36 cellular contexts compared by ENCODE assay signal in genomic region chr5:3356016-3356415, GRCh38.
"Had no signal": no experiment of that assay in that cellular context is flagged by ENCODE, and none has a peak within 500 bp of the region (broad histone marks: within the 10 kb centered on the region; RNA-seq: fewer than 3 reads in every experiment).

No MANE protein-coding gene starts in this region.

- H3K27me3 Mint-ChIP-seq: activated B cell treated with CpG ODN at 0.5 μM for 24 hours; activated CD4-positive, alpha-beta memory T cell treated with anti-CD3 and anti-CD28 coated beads, Interleukin-2, amount 10 ng/mL, durations not matched to agents 7 days and 5 days; activated CD8-positive, alpha-beta memory T cell treated with anti-CD3 and anti-CD28 coated beads, Interleukin-2, amount 10 ng/mL, durations not matched to agents 7 days and 5 days; activated naive CD4-positive, alpha-beta T cell treated with anti-CD3 and anti-CD28 coated beads, Interleukin-2, amount 10 ng/mL, durations not matched to agents 7 days and 5 days had no signal

- H3K4me3 Mint-ChIP-seq: activated B cell treated with CpG ODN at 0.5 μM for 24 hours; activated CD4-positive, alpha-beta memory T cell treated with anti-CD3 and anti-CD28 coated beads, Interleukin-2, amount 10 ng/mL, durations not matched to agents 7 days and 5 days; activated CD8-positive, alpha-beta memory T cell treated with anti-CD3 and anti-CD28 coated beads, Interleukin-2, amount 10 ng/mL, durations not matched to agents 7 days and 5 days; activated naive CD4-positive, alpha-beta T cell treated with anti-CD3 and anti-CD28 coated beads, Interleukin-2, amount 10 ng/mL, durations not matched to agents 7 days and 5 days; activated naive CD8-positive, alpha-beta T cell had no signal

- H3K27me3 ChIP-seq: brain microvascular endothelial cell had no signal

- DNase-seq: activated B cell treated with CpG ODN at 0.5 μM for 24 hours; activated CD4-positive, alpha-beta memory T cell treated with anti-CD3 and anti-CD28 coated beads, Interleukin-2, amount 10 ng/mL, durations not matched to agents 7 days and 5 days; activated CD4-positive, alpha-beta T cell treated with anti-CD3 and anti-CD28 coated beads for 4 hours; activated CD4-positive, CD25-positive, alpha-beta regulatory T cell treated with anti-CD3 and anti-CD28 coated beads, Interleukin-2, amount 50 U/mL, for 72 hours; activated CD8-positive, alpha-beta memory T cell treated with anti-CD3 and anti-CD28 coated beads for 24 hours; activated CD8-positive, alpha-beta memory T cell treated with anti-CD3 and anti-CD28 coated beads, Interleukin-2, amount 10 ng/mL, durations not matched to agents 7 days and 5 days; activated CD8-positive, alpha-beta memory T cell treated with anti-CD3 and anti-CD28 coated beads, Interleukin-2, amount 50 U/mL, for 48 hours; activated effector memory CD4-positive, alpha-beta T cell treated with Interleukin-2 at 50 U/mL for 16 hours; activated naive CD4-positive, alpha-beta T cell treated with anti-CD3 and anti-CD28 coated beads, Interleukin-2, amount 10 ng/mL, durations not matched to agents 7 days and 5 days; activated T-cell treated with anti-CD3 and anti-CD28 coated beads, Interleukin-2, amount 50 U/mL, for 48 hours; amniotic stem cell; aorta; brain microvascular endothelial cell; MM.1S; MV-4-11; NCI-H1092; NCI-H1417; NCI-H146; NCI-H187; NCI-H2029 treated with DMSO at 0.1 percent for 48 hours; NCI-H2107; NCI-H2171; NCI-H510A; NCI-H526; NCI-H748 treated with DMSO at 0.1 percent for 48 hours; NK-92 treated with Interleukin-12 subunit alpha and Interleukin-12 subunit beta, amount 100 ng/mL, for 24 hours; PC-3; Right ventricle myocardium superior; SW 1271; T-helper 1 cell; T-helper 2 cell; T-helper 9 cell had no signal

- H3K27ac ChIP-seq: brain microvascular endothelial cell, KMS-11, RWPE1, VCaP had no signal

- H3K27ac Mint-ChIP-seq: activated B cell treated with CpG ODN at 0.5 μM for 24 hours; activated CD4-positive, alpha-beta memory T cell treated with anti-CD3 and anti-CD28 coated beads, Interleukin-2, amount 10 ng/mL, durations not matched to agents 7 days and 5 days; activated CD8-positive, alpha-beta memory T cell treated with anti-CD3 and anti-CD28 coated beads, Interleukin-2, amount 10 ng/mL, durations not matched to agents 7 days and 5 days; activated naive CD4-positive, alpha-beta T cell treated with anti-CD3 and anti-CD28 coated beads, Interleukin-2, amount 10 ng/mL, durations not matched to agents 7 days and 5 days; activated naive CD8-positive, alpha-beta T cell had no signal

- H3K36me3 Mint-ChIP-seq: activated CD8-positive, alpha-beta memory T cell treated with anti-CD3 and anti-CD28 coated beads, Interleukin-2, amount 10 ng/mL, durations not matched to agents 7 days and 5 days; activated naive CD4-positive, alpha-beta T cell treated with anti-CD3 and anti-CD28 coated beads, Interleukin-2, amount 10 ng/mL, durations not matched to agents 7 days and 5 days; activated naive CD8-positive, alpha-beta T cell had no signal

- H3K9ac ChIP-seq: KMS-11 had no signal

- ATAC-seq: activated CD8-positive, alpha-beta memory T cell treated with anti-CD3 and anti-CD28 coated beads, Interleukin-2, amount 10 ng/mL, durations not matched to agents 7 days and 5 days; PC-3 had no signal

- H3K36me3 ChIP-seq: brain microvascular endothelial cell had no signal

- H3K4me1 Mint-ChIP-seq: activated B cell treated with CpG ODN at 0.5 μM for 24 hours; activated CD4-positive, alpha-beta memory T cell treated with anti-CD3 and anti-CD28 coated beads, Interleukin-2, amount 10 ng/mL, durations not matched to agents 7 days and 5 days; activated CD8-positive, alpha-beta memory T cell treated with anti-CD3 and anti-CD28 coated beads, Interleukin-2, amount 10 ng/mL, durations not matched to agents 7 days and 5 days; activated naive CD4-positive, alpha-beta T cell treated with anti-CD3 and anti-CD28 coated beads, Interleukin-2, amount 10 ng/mL, durations not matched to agents 7 days and 5 days had no signal
